ENCODE assay signal across 8 cellular contexts in the genomic region with DNA sequence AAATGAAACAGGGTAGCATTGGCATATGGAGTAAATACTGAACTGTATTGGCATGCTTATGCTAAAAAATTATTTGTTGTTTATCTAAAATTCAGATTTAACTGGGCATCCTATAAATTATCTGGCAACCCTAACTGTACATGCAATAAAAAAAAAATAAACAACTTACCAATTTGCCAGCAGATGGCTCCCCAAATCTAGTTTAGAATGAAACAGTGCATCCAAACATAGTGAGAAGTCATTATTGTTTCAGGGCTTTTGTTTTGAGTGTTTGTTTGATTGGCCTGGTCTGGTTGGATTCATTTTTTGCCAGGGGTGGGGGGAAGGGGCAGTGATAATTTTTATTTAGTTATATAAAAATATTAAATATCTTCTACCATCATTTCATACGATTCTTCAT. TPM values are rescaled to one million over a fixed set of nuclear protein-coding genes. Genes with fewer than 3 reads are reported as not detected.
DNase-seq lines count a peak whose midpoint lies in the region; ATAC-seq and TF ChIP-seq lines count a peak whose summit lies in the region.

No MANE protein-coding gene starts in this region.

- no peak overlapping the region for H3K56ac ChIP-seq in mesendoderm (ENCODE audit: low read length)

- no peak overlapping the region for H3K9ac ChIP-seq in mesendoderm (ENCODE audit: low read length)

- no peaks in the 10 kb centered on the region for H3K79me1 ChIP-seq in mesendoderm (ENCODE audit: low read length)

- H2BK15ac ChIP-seq in mesendoderm (replicated peaks; ENCODE audit: low read depth): no peak overlapping the region

- no peak overlapping the region for H4K5ac ChIP-seq in mesendoderm (ENCODE audit: low read length)

- TF ChIP-seq POLR2A in Peyer's patch (IDR thresholded peaks at IDR 0.05): no peak

- H3K4me2 ChIP-seq in mesendoderm (ENCODE audit: low read length): no peak overlapping the region

- H3K27ac ChIP-seq in right cardiac atrium (ENCODE audit: low read length): no peak overlapping the region
- H3K27ac ChIP-seq in Peyer's patch: no peak overlapping the region
- H3K27ac ChIP-seq in mesendoderm (ENCODE audit: low read depth, low read length): no peak overlapping the region

- H2BK120ac ChIP-seq in mesendoderm (ENCODE audit: low read depth, low read length): no peak overlapping the region

- WGBS in right cardiac atrium: 87% methylated on average over 1 of the region's 1 CpG
- 100% methylated on average over 1 of the region's 1 CpG for WGBS in mesendoderm (ENCODE audit: extremely low coverage, insufficient coverage, low lambda C conversion rate)

- H3K36me3 ChIP-seq in Peyer's patch: no peaks in the 10 kb centered on the region
- H3K36me3 ChIP-seq in mesendoderm (ENCODE audit: control insufficient read depth, insufficient read depth, low read length): no peaks in the 10 kb centered on the region

- no peaks in the 10 kb centered on the region for H3K9me3 Mint-ChIP-seq in memory B cell

- H3K4me1 ChIP-seq in right cardiac atrium (ENCODE audit: control insufficient read depth, insufficient read depth, low read length): no peaks in the 10 kb centered on the region
- peaks cover 0 to 2% (median 0%) of the 10 kb centered on the region in 4 donors for H3K4me1 ChIP-seq in Peyer's patch
- H3K4me1 ChIP-seq in mesendoderm (ENCODE audit: control insufficient read depth, low read depth, low read length): peaks cover 2% of the 10 kb centered on the region

- no peaks in the 10 kb centered on the region for H3K36me3 Mint-ChIP-seq in memory B cell

- H3K23ac ChIP-seq in mesendoderm (ENCODE audit: low read length): no peak overlapping the region

- H3K27me3 ChIP-seq in right cardiac atrium (ENCODE audit: control insufficient read depth, insufficient read depth) (no peaks in the 10 kb centered on the region), Peyer's patch (no peaks in the 10 kb centered on the region), mesendoderm (ENCODE audit: insufficient read depth, low read length, poor library complexity) (no peaks in the 10 kb centered on the region)

- ATAC-seq in Right ventricle myocardium inferior (peak; percentile 28), right cardiac atrium (no peak), memory B cell (ENCODE audit: low read depth) (peak; percentile 34)

- H3K79me2 ChIP-seq in mesendoderm (ENCODE audit: control insufficient read depth, insufficient read depth, low read length): no peaks in the 10 kb centered on the region

- H3K27me3 Mint-ChIP-seq in memory B cell: peaks cover 5% of the 10 kb centered on the region

- no peak overlapping the region for H2AK5ac ChIP-seq in mesendoderm (ENCODE audit: low read length)

- H3K18ac ChIP-seq in mesendoderm (ENCODE audit: low read length): no peak overlapping the region

- H3K4me3 ChIP-seq in right cardiac atrium (ENCODE audit: low read length) (no peak overlapping the region), astrocyte of the cerebellum (ENCODE audit: low read depth, low read length) (no peak overlapping the region), Peyer's patch (no peak overlapping the region), mesendoderm (ENCODE audit: low read length) (no peak overlapping the region)

- no peak overlapping the region for H3K4ac ChIP-seq in mesendoderm (ENCODE audit: low read depth, low read length)

- H3K4me3 Mint-ChIP-seq in memory B cell: no peak overlapping the region

- peaks cover 3% of the 10 kb centered on the region for H3K4me1 Mint-ChIP-seq in memory B cell

- H3K9me3 ChIP-seq in right cardiac atrium (ENCODE audit: control insufficient read depth, low read length) (no peaks in the 10 kb centered on the region), Peyer's patch (no peaks in the 10 kb centered on the region)

- no peak overlapping the region for H4K8ac ChIP-seq in mesendoderm (ENCODE audit: low read depth, low read length)

- H2BK5ac ChIP-seq in mesendoderm (ENCODE audit: low read length): no peak overlapping the region

- intact Hi-C loops in Right ventricle myocardium inferior (cut with DNase I) (loop anchor here (5.0 to 10.0 kb wide), 3 partner anchors 105 to 478 kb away; a partner anchor contains a TSS), right cardiac atrium (cut with DNase I) (loop anchor here in 2 of 4 donors (5.0 to 10.0 kb wide), 3 partner anchors 108 to 188 kb away; no protein-coding TSS in a partner anchor)

- TF ChIP-seq CTCF in astrocyte of the cerebellum (IDR thresholded peaks at IDR 0.05; ENCODE audit: low read depth, low read length, missing control alignments) (peak; percentile 32), Peyer's patch (IDR thresholded peaks at IDR 0.05) (peak in 3 of 6 experiments; percentile 44 to 47 (median 45))

- no peak overlapping the region for H3K27ac Mint-ChIP-seq in memory B cell

- DNase-seq in Right ventricle myocardium inferior (ENCODE audit: missing footprints) (no peak), right cardiac atrium (no peak), NCI-H1436 (lab: John Stamatoyannopoulos, UW) (peak; percentile 40), astrocyte of the cerebellum (ENCODE audit: low read depth) (peak; percentile 28), memory B cell (ENCODE audit: low spot score in 2 of 2) (peak in 1 of 2 donors; percentile 11), Peyer's patch (no peak), activated T-cell treated with anti-CD3 and anti-CD28 coated beads for 4 hours (no peak), mesendoderm (no peak)

- in situ Hi-C loops in astrocyte of the cerebellum (cut with HindIII; ENCODE audit: low sequenced_read_pairs): no loop called here

RNA-seq across cellular contexts. Expression of a gene that starts 12.8 kb away (rescaled TPM):
- total RNA-seq in Right ventricle myocardium inferior (0.95 TPM), right cardiac atrium (1 to 10 TPM; 4.2 to 6.4 (median 5.3) TPM), Peyer's patch (10 to 100 TPM in 2 of 4 donors, 1 to 10 TPM in 2; 4.9 to 10.7 (median 9.7) TPM)
- 2.2 TPM for polyA plus RNA-seq in right cardiac atrium
- 12.0 TPM for polyA plus RNA-seq in mesendoderm (2013, experiment 1 of 2)
- polyA plus RNA-seq in mesendoderm (2013, experiment 2 of 2): 11.4 TPM

Comparison
In these comparisons a context has a peak if more than half of its experiments do, and no peak if none do; other contexts are left out.
1. ATAC-seq: peak in Right ventricle myocardium inferior (single experiment) and memory B cell (single experiment); none in right cardiac atrium (0 of 2).
2. DNase-seq: peak in NCI-H1436 (single experiment) and astrocyte of the cerebellum (single experiment); none in Right ventricle myocardium inferior (single experiment), right cardiac atrium (0 of 3), Peyer's patch (0 of 3), activated T-cell treated with anti-CD3 and anti-CD28 coated beads for 4 hours (single experiment) and mesendoderm (single experiment).